ENCODE assay signal across 15 cellular contexts in the genomic region with DNA sequence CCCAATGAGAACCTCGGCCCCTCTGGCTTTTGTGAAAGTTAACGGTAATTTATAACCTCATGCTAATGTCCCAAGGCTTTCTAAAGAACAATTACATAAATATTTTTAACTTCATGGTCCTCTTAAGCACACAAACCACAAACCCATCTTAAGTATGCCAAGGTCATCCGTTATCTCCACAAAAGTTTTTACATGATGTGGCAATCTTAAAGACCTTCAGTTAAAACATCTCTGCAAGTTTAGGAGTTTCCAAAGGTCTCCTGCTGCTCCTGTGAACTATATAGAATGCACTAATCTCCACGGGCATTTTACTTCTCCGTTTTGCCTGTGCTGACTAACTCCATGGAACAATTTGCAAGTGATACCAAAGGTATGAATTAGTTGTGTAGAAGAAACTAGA.
"Had no signal": no experiment of that assay in that cellular context is flagged by ENCODE, and none has a peak within 500 bp of the region (broad histone marks: within the 10 kb centered on the region; RNA-seq: fewer than 3 reads in every experiment).

No MANE protein-coding gene starts in this region.

- ATAC-seq: esophagus mucosa, heart left ventricle, left lung had no signal

- H3K27ac ChIP-seq: heart left ventricle, left lung, sigmoid colon, upper lobe of left lung, WERI-Rb-1 had no signal

- H3K27me3 Mint-ChIP-seq: activated CD4-positive, alpha-beta T cell treated with anti-CD3 and anti-CD28 coated beads, Interleukin-2, amount 10 ng/mL, durations not matched to agents 24 days and 14 days; activated naive CD4-positive, alpha-beta T cell treated with anti-CD3 and anti-CD28 coated beads, Interleukin-2, amount 10 ng/mL, durations not matched to agents 7 days and 5 days had no signal

- H3K4me3 Mint-ChIP-seq: activated CD4-positive, alpha-beta T cell treated with anti-CD3 and anti-CD28 coated beads, Interleukin-2, amount 10 ng/mL, durations not matched to agents 24 days and 14 days; activated naive CD4-positive, alpha-beta T cell treated with anti-CD3 and anti-CD28 coated beads, Interleukin-2, amount 10 ng/mL, durations not matched to agents 7 days and 5 days; memory B cell; nephron progenitor cell had no signal

- H3K4me3 ChIP-seq: heart left ventricle, left lung, sigmoid colon, upper lobe of left lung had no signal

- H3K9me3 ChIP-seq: heart left ventricle, left lung, sigmoid colon, upper lobe of left lung had no signal

- H3K36me3 Mint-ChIP-seq: activated naive CD4-positive, alpha-beta T cell treated with anti-CD3 and anti-CD28 coated beads, Interleukin-2, amount 10 ng/mL, durations not matched to agents 7 days and 5 days; memory B cell had no signal

- H3K36me3 ChIP-seq: heart left ventricle, left lung, sigmoid colon, upper lobe of left lung, WERI-Rb-1 had no signal

- H3K27ac Mint-ChIP-seq: activated CD4-positive, alpha-beta T cell treated with anti-CD3 and anti-CD28 coated beads, Interleukin-2, amount 10 ng/mL, durations not matched to agents 24 days and 14 days; activated naive CD4-positive, alpha-beta T cell treated with anti-CD3 and anti-CD28 coated beads, Interleukin-2, amount 10 ng/mL, durations not matched to agents 7 days and 5 days; activated T-helper 2 cell treated with anti-CD3 and anti-CD28 coated beads, Interferon-gamma antibody, Interleukin-2, Interleukin-4, amounts not matched to agents 10 μg/mL and 5 μg/mL and 100 μg/mL, durations not matched to agents 14 hours and 24 hours and 36 hours; memory B cell; nephron progenitor cell had no signal

- H3K27me3 ChIP-seq: heart left ventricle, left lung, sigmoid colon, upper lobe of left lung had no signal

- H3K4me1 ChIP-seq: left lung, upper lobe of left lung had no signal

- H3K9me3 Mint-ChIP-seq: activated CD4-positive, alpha-beta T cell treated with anti-CD3 and anti-CD28 coated beads, Interleukin-2, amount 10 ng/mL, durations not matched to agents 24 days and 14 days; activated T-helper 2 cell treated with anti-CD3 and anti-CD28 coated beads, Interferon-gamma antibody, Interleukin-2, Interleukin-4, amounts not matched to agents 10 μg/mL and 5 μg/mL and 100 μg/mL, durations not matched to agents 14 hours and 24 hours and 36 hours; memory B cell had no signal

- H3K4me1 Mint-ChIP-seq: activated CD4-positive, alpha-beta T cell treated with anti-CD3 and anti-CD28 coated beads, Interleukin-2, amount 10 ng/mL, durations not matched to agents 24 days and 14 days; activated naive CD4-positive, alpha-beta T cell treated with anti-CD3 and anti-CD28 coated beads, Interleukin-2, amount 10 ng/mL, durations not matched to agents 7 days and 5 days; memory B cell had no signal

- DNase-seq: activated CD4-positive, alpha-beta T cell treated with anti-CD3 and anti-CD28 coated beads, Interleukin-2, amount 10 ng/mL, durations not matched to agents 24 days and 14 days; activated naive CD4-positive, alpha-beta T cell treated with anti-CD3 and anti-CD28 coated beads, Interleukin-2, amount 10 ng/mL, durations not matched to agents 7 days and 5 days; amniotic stem cell; heart left ventricle; left lung; nephron progenitor cell; sigmoid colon; stimulated activated CD4-positive, alpha-beta T cell treated with anti-CD3 and anti-CD28 coated beads, Interleukin-12 subunit alpha, Interleukin-12 subunit beta, amount 100 ng/mL, for 4 hours; stimulated activated naive CD4-positive, alpha-beta T cell treated with Interleukin-2 at 50 U/mL for 16 hours; T-helper 1 cell; upper lobe of left lung; WERI-Rb-1 had no signal
